ENCODE assay signal across 8 cellular contexts in genomic region chr3:49339593-49339946, GRCh38. TPM values are rescaled to one million over a fixed set of nuclear protein-coding genes. Genes with fewer than 3 reads are reported as not detected.
DNase-seq lines count a peak whose midpoint lies in the region; ATAC-seq and TF ChIP-seq lines count a peak whose summit lies in the region.

No MANE protein-coding gene starts in this region.

- peaks cover 0 to 1% of the 10 kb centered on the region in 2 donors for H3K27me3 Mint-ChIP-seq in CD8-positive, alpha-beta memory T cell

- peaks cover 0 to 37% (median 6%) of the 10 kb centered on the region in 3 donors for H3K36me3 Mint-ChIP-seq in CD8-positive, alpha-beta memory T cell

- CTCF ChIA-PET in CD8-positive, alpha-beta memory T cell (lab: Charles Lee), result interaction anchor here (0.8 to 3.0 kb wide), 30 partner anchors 10 to 330 kb away, joined by 3 to 69 read pairs (median 4); partner anchors contain the start of genes GPX1, KLHDC8B, NDUFAF3 and NICN1

- H3K4me1 Mint-ChIP-seq in CD8-positive, alpha-beta memory T cell, result peaks cover 40 to 58% (median 41%) of the 10 kb centered on the region in 3 donors

- H3K4me3 Mint-ChIP-seq in CD8-positive, alpha-beta memory T cell, result peak overlapping the region; percentile 88 to 96 (median 95)

- H3K27ac Mint-ChIP-seq in CD8-positive, alpha-beta memory T cell, result peak overlapping the region; percentile 95 to 100 (median 97)

- H3K27ac ChIP-seq in CD8-positive, alpha-beta memory T cell (ENCODE audit: low read depth, low read length), result peak overlapping the region; percentile 98
- H3K27ac ChIP-seq in lower lobe of right lung (peak overlapping the region; percentile 99), thoracic aorta (peak overlapping the region; percentile 91)

- peaks cover 11% of the 10 kb centered on the region for H3K36me3 ChIP-seq in CD8-positive, alpha-beta memory T cell (ENCODE audit: insufficient read depth, low read length)
- H3K36me3 ChIP-seq in lower lobe of right lung (peaks cover 26% of the 10 kb centered on the region), thoracic aorta (peaks cover 8% of the 10 kb centered on the region)

- ATAC-seq in HG02588 (IDR thresholded peaks at IDR 0.05; ENCODE audit: unreplicated experiment) (peak; percentile 4), lower lobe of right lung (peak; percentile 31 to 33), thoracic aorta (ENCODE audit: insufficient number of reproducible peaks, low FRiP score, low read depth) (no peak)

- H3K9me3 Mint-ChIP-seq in CD8-positive, alpha-beta memory T cell, result no peaks in the 10 kb centered on the region

- peaks cover 38% of the 10 kb centered on the region for H3K4me1 ChIP-seq in CD8-positive, alpha-beta memory T cell (ENCODE audit: insufficient read depth, low read length)
- H3K4me1 ChIP-seq in lower lobe of right lung (peaks cover 63% of the 10 kb centered on the region), thoracic aorta (ENCODE audit: control insufficient read depth in 1 of 2, low read depth in 2 of 2) (peaks cover 14 to 27% of the 10 kb centered on the region in 2 donors)

- intact Hi-C loops in lower lobe of right lung (cut with DNase I), result no loop called here

- TF ChIP-seq CTCF in choroid plexus epithelial cell (conservative IDR thresholded peaks at IDR 0.05; ENCODE audit: low read depth, low read length) (no peak), lower lobe of right lung (IDR thresholded peaks at IDR 0.05) (no peak), thoracic aorta (IDR thresholded peaks at IDR 0.05) (no peak)

- H3K4me3 ChIP-seq in CD8-positive, alpha-beta memory T cell (ENCODE audit: low read length), result peak overlapping the region; percentile 84
- H3K4me3 ChIP-seq in choroid plexus epithelial cell (ENCODE audit: low read depth, low read length) (peak overlapping the region; percentile 84), lower lobe of right lung (peak overlapping the region; percentile 83), thoracic aorta (peak overlapping the region; percentile 96)

- no peaks in the 10 kb centered on the region for H3K27me3 ChIP-seq in CD8-positive, alpha-beta memory T cell (ENCODE audit: insufficient read depth, low read length, poor library complexity, severe bottlenecking)
- no peaks in the 10 kb centered on the region for H3K27me3 ChIP-seq in lower lobe of right lung (ENCODE audit: low read depth)
- no peaks in the 10 kb centered on the region for H3K27me3 ChIP-seq in thoracic aorta (replicated peaks; ENCODE audit: insufficient read depth)

- no peaks in the 10 kb centered on the region for H3K9me3 ChIP-seq in CD8-positive, alpha-beta memory T cell (ENCODE audit: low read length)
- H3K9me3 ChIP-seq in lower lobe of right lung (no peaks in the 10 kb centered on the region), thoracic aorta (no peaks in the 10 kb centered on the region)

- peak in 3 of 5 donors; percentile 10 to 52 (median 10) for DNase-seq in CD8-positive, alpha-beta memory T cell
- DNase-seq in T follicular helper cell (ENCODE audit: low read depth) (peak; percentile 6), choroid plexus epithelial cell (ENCODE audit: low read depth) (no peak), lower lobe of right lung (peak; percentile 63), thoracic aorta (ENCODE audit: low spot score) (no peak), pons (ENCODE audit: low spot score) (no peak), NCI-H2029 treated with DMSO at 0.1 percent for 48 hours (lab: John Stamatoyannopoulos, UW) (no peak)

- POLR2A ChIA-PET in CD8-positive, alpha-beta memory T cell (lab: Charles Lee), result interaction anchor here (0.6 to 3.0 kb wide), 18 partner anchors 13 to 246 kb away, joined by 3 to 53 read pairs (median 8); partner anchors contain the start of genes DAG1, GPX1, KLHDC8B and NICN1

RNA-seq across cellular contexts. Expression of gene USP4, which starts 0.3 kb away (rescaled TPM):
- total RNA-seq in CD8-positive, alpha-beta memory T cell, result 10 to 100 TPM; 72.6 to 73.0 TPM
- 69.9 TPM for polyA plus RNA-seq in CD8-positive, alpha-beta memory T cell
- total RNA-seq in lower lobe of right lung (71.3 TPM), thoracic aorta (10 to 100 TPM; 41.2 to 74.1 TPM)

RNA-seq across cellular contexts. Expression of gene GPX1, which starts 18.6 kb away (rescaled TPM):
- total RNA-seq in CD8-positive, alpha-beta memory T cell, result 100 to 1,000 TPM; 223 to 231 TPM
- 140 TPM for polyA plus RNA-seq in CD8-positive, alpha-beta memory T cell
- total RNA-seq in lower lobe of right lung (450 TPM), thoracic aorta (100 to 1,000 TPM; 187 to 319 TPM)

Comparison
In these comparisons a context has a peak if more than half of its experiments do, and no peak if none do; other contexts are left out.
1. DNase-seq: peak in CD8-positive, alpha-beta memory T cell (3 of 5), T follicular helper cell (single experiment) and lower lobe of right lung (single experiment); none in choroid plexus epithelial cell (single experiment), thoracic aorta (single experiment), pons (single experiment) and NCI-H2029 treated with DMSO at 0.1 percent for 48 hours (single experiment).
2. Peak in every context shown above with its lines, with median percentiles within 50 percentile points of each other: H3K27ac ChIP-seq and H3K4me3 ChIP-seq.